ENCODE assay signal across 8 cellular contexts in genomic region chr10:31320598-31321211, GRCh38. TPM values are rescaled to one million over a fixed set of nuclear protein-coding genes. Genes with fewer than 3 reads are reported as not detected.
DNase-seq lines count a peak whose midpoint lies in the region; ATAC-seq, FAIRE-seq and TF ChIP-seq lines count a peak whose summit lies in the region.

No MANE protein-coding gene starts in this region.

- no peak for TF ChIP-seq EP300 in H1 (IDR thresholded peaks at IDR 0.05; ENCODE audit: borderline replicate concordance in 1 of 2, low read depth in 2 of 2, low read length in 2 of 2)

- TF ChIP-seq RAD21 in H1 (IDR thresholded peaks at IDR 0.05 in 1 of 2, conservative IDR thresholded peaks at IDR 0.05 in 1 of 2; ENCODE audit: low read depth in 2 of 2, low read length in 2 of 2): no peak; a peak in 1 of 4 replicates

- no peak overlapping the region for H4K5ac ChIP-seq in H1 (ENCODE audit: insufficient read length, low read depth, low read length)

- intact Hi-C loops in CD4-positive, alpha-beta T cell (cut with DNase I, micrococcal nuclease): loop anchor here in 1 of 2 experiments (1.0 to 10.0 kb wide), 9 partner anchors 28 to 616 kb away; partner anchors contain the start of gene ARHGAP12

- H3K4me1 ChIP-seq in H1 (replicated peaks in 1 of 4; ENCODE audit: control insufficient read depth in 3 of 4, insufficient read depth in 4 of 4, low read length in 3 of 4): peaks cover 0 to 4% (median 3%) of the 10 kb centered on the region in 4 experiments; a peak in 4 of 7 replicates
- no peaks in the 10 kb centered on the region for H3K4me1 ChIP-seq in mesodermal cell (ENCODE audit: control insufficient read depth, insufficient read depth, low read length, poor library complexity, severe bottlenecking)

- H3K36me3 Mint-ChIP-seq in CD4-positive, alpha-beta T cell (ENCODE audit: low read depth): peaks cover 29% of the 10 kb centered on the region

- DNase-seq in CD4-positive, alpha-beta T cell: peak; percentile 1 to 34 (median 8)
- DNase-seq in NB4 (ENCODE audit: low read depth): peak; percentile 57
- DNase-seq in activated CD8-positive, alpha-beta memory T cell treated with anti-CD3 and anti-CD28 coated beads for 24 hours: peak; percentile 71
- DNase-seq in H1 (ENCODE audit: low read depth in 1 of 2, low spot score in 2 of 2): peak in 1 of 2 experiments; percentile 47

- ATAC-seq in CD4-positive, alpha-beta T cell (ENCODE audit: poor library complexity): no peak
- ATAC-seq in GM19397 (IDR thresholded peaks at IDR 0.05; ENCODE audit: unreplicated experiment): peak; percentile 19
- no peak for ATAC-seq in HG02763 (IDR thresholded peaks at IDR 0.05; ENCODE audit: unreplicated experiment)

- H3K4me1 Mint-ChIP-seq in CD4-positive, alpha-beta T cell (ENCODE audit: low read depth): peaks cover 60% of the 10 kb centered on the region

- H2AFZ ChIP-seq in H1 (ENCODE audit: low read length): no peak overlapping the region

- FAIRE-seq in H1 (lab: Jason Lieb, UNC): no peak

- no peaks in the 10 kb centered on the region for H3K27me3 Mint-ChIP-seq in CD4-positive, alpha-beta T cell

- H2BK120ac ChIP-seq in H1 (replicated peaks; ENCODE audit: low read depth, low read length): no peak overlapping the region

- H2BK20ac ChIP-seq in H1 (ENCODE audit: low read length): no peak overlapping the region

- H3K4me2 ChIP-seq in H1 (ENCODE audit: insufficient read depth in 1 of 2, low read depth in 2 of 2, low read length in 2 of 2): peak overlapping the region; percentile 78 to 91

- no peaks in the 10 kb centered on the region for H3K79me2 ChIP-seq in H1 (ENCODE audit: control insufficient read depth in 1 of 2, insufficient read depth in 2 of 2, low read length in 2 of 2)

- WGBS in H1 (ENCODE audit: extremely low coverage in 1 of 2, insufficient coverage in 1 of 2, insufficient read length in 1 of 2, insufficient replicate concordance in 2 of 2, low coverage in 1 of 2, low lambda C conversion rate in 2 of 2, missing lambda C conversion rate in 1 of 2), 2 experiments: 6% methylated on average over 31 of the region's 43 CpGs; no CpG with 5 or more reads in 1 of the 2 experiments
- 0 to 1% methylated on average over 26 to 30 of the region's 43 CpGs for WGBS in mesodermal cell (ENCODE audit: insufficient coverage in 2 of 2), 2 experiments

- H3K9me3 Mint-ChIP-seq in CD4-positive, alpha-beta T cell: no peaks in the 10 kb centered on the region

- H3K4ac ChIP-seq in H1 (replicated peaks; ENCODE audit: insufficient read length, low read depth, low read length): no peak overlapping the region

- peak overlapping the region; percentile 85 for H3K4me3 Mint-ChIP-seq in CD4-positive, alpha-beta T cell

- no peak overlapping the region for H3K14ac ChIP-seq in H1 (ENCODE audit: insufficient read length)

- no peak overlapping the region for H2BK15ac ChIP-seq in H1 (ENCODE audit: low read length)

- CTCF ChIA-PET in CD4-positive, alpha-beta T cell (lab: Charles Lee): interaction anchor here (0.7 to 1.0 kb wide), 2 partner anchors 51 to 65 kb away, joined by 3 read pairs; no protein-coding TSS in a partner anchor
- CTCF ChIA-PET in H1 (lab: Charles Lee; ENCODE audit: partially characterized antibody): no interaction called here

- no peak for TF ChIP-seq POLR2A in NB4 (IDR thresholded peaks at IDR 0.05; ENCODE audit: extremely low read depth, insufficient read length)
- TF ChIP-seq POLR2A in H1 (IDR thresholded peaks at IDR 0.05; ENCODE audit: control extremely low read depth in 1 of 2, low read depth in 2 of 2, low read length in 2 of 2): no peak

- H3K27ac ChIP-seq in CD4-positive, alpha-beta T cell (ENCODE audit: low read depth, low read length): peak overlapping the region; percentile 98
- H3K27ac ChIP-seq in H1 (ENCODE audit: low read depth, low read length) (no peak overlapping the region), mesodermal cell (ENCODE audit: low read depth, low read length, severe bottlenecking) (no peak overlapping the region), temporal lobe (ENCODE audit: low read depth, low read length) (peak overlapping the region; percentile 45)

- H4K8ac ChIP-seq in H1 (ENCODE audit: extremely low read depth, insufficient read depth, low read length): no peak overlapping the region

- H3K36me3 ChIP-seq in H1 (ENCODE audit: control insufficient read depth in 2 of 4, insufficient read depth in 4 of 4, low read length in 3 of 4): no peaks in the 10 kb centered on the region; a peak in 1 of 8 replicates
- no peaks in the 10 kb centered on the region for H3K36me3 ChIP-seq in mesodermal cell (ENCODE audit: control insufficient read depth, insufficient read depth, low read length)

- peak overlapping the region; percentile 85 for H3K4me3 ChIP-seq in NB4 (ENCODE audit: low read depth, low read length)
- peak overlapping the region; percentile 36 to 63 (median 44) for H3K4me3 ChIP-seq in H1 (ENCODE audit: extremely low read depth in 1 of 4, insufficient read depth in 2 of 4, low read depth in 3 of 4, low read length in 4 of 4)
- H3K4me3 ChIP-seq in mesodermal cell (ENCODE audit: extremely low read depth, insufficient read depth, low read length, poor library complexity, severe bottlenecking): peak overlapping the region; percentile 78

- no peak overlapping the region for H3K18ac ChIP-seq in H1 (ENCODE audit: extremely low read depth, low read length)

- no peak overlapping the region for H3K23ac ChIP-seq in H1 (ENCODE audit: insufficient read length)

- H3K23me2 ChIP-seq in H1 (ENCODE audit: low read depth, low read length): peaks cover 14% of the 10 kb centered on the region

- H3K9ac ChIP-seq in H1 (replicated peaks in 1 of 4; ENCODE audit: extremely low read depth in 1 of 4, low read depth in 3 of 4, low read length in 3 of 4): peak overlapping the region in 1 of 4 experiments; percentile 33; a peak in 1 of 7 replicates

- H3K56ac ChIP-seq in H1 (replicated peaks; ENCODE audit: insufficient read length, low read depth, low read length): no peak overlapping the region

- TF ChIP-seq CTCF in CD4-positive, alpha-beta T cell (IDR thresholded peaks at IDR 0.05): no peak
- TF ChIP-seq CTCF in NB4 (IDR thresholded peaks at IDR 0.05; ENCODE audit: low read depth, low read length) (no peak), H1 (IDR thresholded peaks at IDR 0.05; ENCODE audit: control extremely low read depth in 1 of 3, insufficient read depth in 1 of 3, low read depth in 1 of 3, low read length in 3 of 3) (no peak)

- H4K20me1 ChIP-seq in H1 (replicated peaks in 1 of 2; ENCODE audit: control insufficient read depth in 1 of 2, insufficient read depth in 2 of 2, low read length in 2 of 2): peaks cover 2 to 8% of the 10 kb centered on the region in 2 experiments

- no peak overlapping the region for H2BK5ac ChIP-seq in H1 (ENCODE audit: low read depth, low read length)

- no peaks in the 10 kb centered on the region for H3K79me1 ChIP-seq in H1 (ENCODE audit: low read depth, low read length)

- H3K27me3 ChIP-seq in CD4-positive, alpha-beta T cell (ENCODE audit: control insufficient read depth, insufficient read depth, low read length): no peaks in the 10 kb centered on the region
- peaks cover 13 to 54% (median 31%) of the 10 kb centered on the region in 4 experiments for H3K27me3 ChIP-seq in H1 (replicated peaks in 1 of 4; ENCODE audit: control insufficient read depth in 3 of 4, extremely low read depth in 1 of 4, insufficient read depth in 3 of 4, low read length in 3 of 4)

- H2AK5ac ChIP-seq in H1 (ENCODE audit: low read depth, low read length): no peak overlapping the region

- no peak overlapping the region for H4K91ac ChIP-seq in H1 (replicated peaks; ENCODE audit: insufficient read length, low read length)

- no peaks in the 10 kb centered on the region for H3K9me3 ChIP-seq in CD4-positive, alpha-beta T cell (ENCODE audit: control insufficient read depth, low read length)
- no peaks in the 10 kb centered on the region for H3K9me3 ChIP-seq in H1 (ENCODE audit: insufficient read depth in 2 of 2, low read depth in 1 of 2, low read length in 1 of 2)
- H3K9me3 ChIP-seq in mesodermal cell (ENCODE audit: control insufficient read depth, low read length): no peaks in the 10 kb centered on the region

- peak overlapping the region; percentile 88 for H3K27ac Mint-ChIP-seq in CD4-positive, alpha-beta T cell

- POLR2A ChIA-PET in CD4-positive, alpha-beta T cell (lab: Charles Lee): interaction anchor here (0.6 to 4.7 kb wide), 10 partner anchors 9 to 619 kb away, joined by 3 to 27 read pairs (median 4); partner anchors contain the start of gene ZNF438
- POLR2A ChIA-PET in H1 (lab: Charles Lee; ENCODE audit: partially characterized antibody): no interaction called here

- H2BK12ac ChIP-seq in H1 (ENCODE audit: low read depth, low read length): no peak overlapping the region

TF ChIP-seq in H1, 55 proteins besides CTCF, POLR2A, EP300 and RAD21 (continues in another document):
- 0 out of 2 replicates have a peak, but pooled peaks have one; percentile 22 for TF ChIP-seq CBX8 (IDR thresholded peaks at IDR 0.05; ENCODE audit: borderline replicate concordance, low read depth, low read length)
- TF ChIP-seq USF2 (IDR thresholded peaks at IDR 0.05; ENCODE audit: low read length): no peak
- TF ChIP-seq YY1 (IDR thresholded peaks at IDR 0.05; ENCODE audit: low read depth, low read length): no peak
- TF ChIP-seq JUN (IDR thresholded peaks at IDR 0.05; ENCODE audit: low read depth, low read length): no peak

RNA-seq across cellular contexts. Expression of gene ZEB1, which starts 1.7 kb away (rescaled TPM):
- 100 to 1,000 TPM; 132 to 134 TPM for total RNA-seq in CD4-positive, alpha-beta T cell
- total RNA-seq in H1 (2021; fragmentation: NEBNext Ultra II Directional; extraction: Animal tissue kit (Norgen Biotek cat#: 25700)): 0.15 and 0.23 TPM in 2 replicates
- polyA plus RNA-seq in H1 (2011; rRNA removed): 0.03 and 0.08 TPM in 2 replicates
- 0.08 TPM for polyA plus RNA-seq in H1 (2011; cell fraction: cytosol; rRNA removed)
- 0.13 TPM for polyA plus RNA-seq in H1 (2011; cell fraction: nucleus; rRNA removed)
- polyA plus RNA-seq in H1 (2012, experiment 1 of 2): 0.17 to 0.48 TPM (median 0.22 TPM) in 4 replicates
- polyA plus RNA-seq in H1 (2012, experiment 2 of 2): not detected
- polyA plus RNA-seq in H1 (2013, experiment 1 of 2): 0.06 TPM
- polyA plus RNA-seq in H1 (2013, experiment 2 of 2): 0.06 TPM
- 0.16 and 0.24 TPM in 2 replicates for polyA minus RNA-seq in H1 (2011; rRNA and poly(A)+ RNA removed)
- not detected for polyA minus RNA-seq in H1 (2011; cell fraction: cytosol; rRNA and poly(A)+ RNA removed)
- 1.1 TPM for polyA minus RNA-seq in H1 (2011; cell fraction: nucleus; rRNA and poly(A)+ RNA removed)
- polyA plus RNA-seq in mesodermal cell (2013, experiment 1 of 2): 25.0 TPM
- 20.6 TPM for polyA plus RNA-seq in mesodermal cell (2013, experiment 2 of 2)
- 46.5 TPM for total RNA-seq in temporal lobe

Comparison
In these comparisons a context has a peak if more than half of its experiments do, and no peak if none do; other contexts are left out.
1. H3K27ac ChIP-seq: peak in CD4-positive, alpha-beta T cell (single experiment) and temporal lobe (single experiment); none in H1 (single experiment) and mesodermal cell (single experiment).
2. RNA of gene ZEB1, which starts 1.7 kb away (total RNA-seq): 132 to 134 TPM in CD4-positive, alpha-beta T cell and 46.5 TPM in temporal lobe (single experiment); 0.15 to 0.23 TPM in H1; every median in the first group is over 10 times any median in the second.
3. Peak in every context shown above with its lines, with median percentiles within 50 percentile points of each other: H3K4me3 ChIP-seq.